Comparison of ENCODE assay signal across 18 cellular contexts in genomic region chr7:116777613-116778380, GRCh38.
DNase-seq lines count a peak whose midpoint lies in the region; ATAC-seq, FAIRE-seq and TF ChIP-seq lines count a peak whose summit lies in the region.
"Had no signal": no experiment of that assay in that cellular context is flagged by ENCODE, and none has a peak within 500 bp of the region (broad histone marks: within the 10 kb centered on the region; RNA-seq: fewer than 3 reads in every experiment).

No MANE protein-coding gene starts in this region.

- TF ChIP-seq CTCF in 22Rv1 (IDR thresholded peaks at IDR 0.05) = no peak
- TF ChIP-seq CTCF in fibroblast of villous mesenchyme (IDR thresholded peaks at IDR 0.05; ENCODE audit: insufficient read depth, low read depth, low read length) = no peak

- no peak overlapping the region for H3K4me3 ChIP-seq in fibroblast of villous mesenchyme (ENCODE audit: low read depth, low read length)
- H3K4me3 ChIP-seq: esophagus squamous epithelium, spleen had no signal

- peak overlapping the region; percentile 59 for H3K27ac ChIP-seq in 22Rv1
- H3K27ac ChIP-seq: spleen had no signal

- ATAC-seq in GM18520 (IDR thresholded peaks at IDR 0.05; ENCODE audit: unreplicated experiment) = no peak
- ATAC-seq: naive thymus-derived CD8-positive, alpha-beta T cell had no signal

- TF ChIP-seq POLR2A in GM12892 (IDR thresholded peaks at IDR 0.05; ENCODE audit: low read depth, low read length) = no peak

- FAIRE-seq in GM12892 (lab: Jason Lieb, UNC) = no peak
- FAIRE-seq: A204.1, islet of Langerhans had no signal

- DNase-seq in HS-5 (ENCODE audit: low read depth) (peak; percentile 20), amniotic epithelial cell (ENCODE audit: low read depth) (peak; percentile 72), fibroblast of villous mesenchyme (ENCODE audit: low read depth) (peak; percentile 59), GM12892 (ENCODE audit: insufficient read length) (no peak), RKO (ENCODE audit: low spot score) (no peak)
- no peak for DNase-seq in activated T-cell treated with anti-CD3 and anti-CD28 coated beads, Interleukin-2, amount 50 U/mL, for 1 hour
- DNase-seq: activated CD4-positive, alpha-beta T cell treated with anti-CD3 and anti-CD28 coated beads, Interleukin-2, amount 50 U/mL, for 1 hour; DMS153; esophagus squamous epithelium; H7; naive thymus-derived CD8-positive, alpha-beta T cell; NCI-H1694; NK-92 treated with Interleukin-12 subunit alpha and Interleukin-12 subunit beta, amount 100 ng/mL, for 24 hours; spleen had no signal

Comparison
In these comparisons a context has a peak if more than half of its experiments do, and no peak if none do; other contexts are left out.
1. DNase-seq: peak in HS-5 (single experiment), amniotic epithelial cell (single experiment) and fibroblast of villous mesenchyme (single experiment); none in GM12892 (single experiment), activated T-cell treated with anti-CD3 and anti-CD28 coated beads, Interleukin-2, amount 50 U/mL, for 1 hour (single experiment) and RKO (single experiment).